8 cellular contexts compared by ENCODE assay signal in the genomic region with DNA sequence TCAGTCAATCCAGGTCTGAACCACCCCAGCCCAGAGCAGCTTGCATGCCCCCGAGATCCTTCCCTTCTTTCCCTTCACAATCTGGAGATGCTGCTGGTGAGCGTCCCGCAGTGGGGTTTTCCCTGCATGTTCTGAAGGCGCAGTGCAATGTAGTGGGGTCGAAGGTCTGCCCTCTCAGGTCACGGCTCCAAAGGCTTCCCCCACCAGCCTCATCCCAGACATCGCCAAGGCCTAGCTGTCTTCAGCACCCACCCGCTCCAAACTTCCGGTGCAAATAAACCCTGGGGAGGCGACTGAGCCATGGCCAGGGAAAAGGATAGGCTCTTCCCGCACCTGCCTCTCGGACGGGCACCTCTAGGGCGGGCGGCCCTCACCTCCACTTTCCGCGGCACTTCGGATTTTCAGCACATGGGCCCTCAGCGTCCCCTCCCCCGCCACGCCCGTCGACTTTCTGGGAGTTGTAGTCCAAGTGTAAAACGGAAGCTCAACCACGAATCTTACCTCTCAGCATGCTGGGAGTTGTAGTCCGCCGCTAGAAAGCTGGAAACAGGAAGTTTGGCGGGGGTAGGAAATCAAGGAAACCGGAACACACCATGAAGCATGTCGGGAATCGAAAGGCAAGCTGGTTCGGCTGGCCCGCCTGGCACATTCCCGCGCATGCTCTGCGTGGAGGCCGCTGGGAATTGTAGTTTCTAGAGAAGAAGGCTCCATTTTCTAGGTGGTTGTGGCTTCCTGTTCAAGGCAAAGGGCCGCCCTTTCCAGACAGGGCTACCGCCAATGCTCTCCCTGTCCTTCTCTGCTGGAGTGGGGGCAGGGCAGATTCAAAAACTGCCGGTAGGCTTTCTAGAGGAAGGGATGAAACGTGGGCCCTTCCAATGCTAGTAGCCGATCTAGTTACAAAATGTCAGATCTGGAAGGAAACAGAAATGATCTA.
DNase-seq lines count a peak whose midpoint lies in the region; ATAC-seq and TF ChIP-seq lines count a peak whose summit lies in the region.

A gene (minus strand): TSS at position 410 of the 934 bp plus-strand sequence. CDS start 2,384 bp downstream, outside the sequence.

- ATAC-seq in GM19035 (IDR thresholded peaks at IDR 0.05; ENCODE audit: unreplicated experiment) = peak; percentile 85
- peak; percentile 86 for ATAC-seq in HG03354 (IDR thresholded peaks at IDR 0.05; ENCODE audit: poor library complexity, severe bottlenecking, unreplicated experiment)
- peak; percentile 88 to 90 for ATAC-seq in activated CD4-positive, CD25-positive, alpha-beta regulatory T cell treated with anti-CD3 and anti-CD28 coated beads, Interleukin-2, amount 50 U/mL, for 24 hours

- DNase-seq in AG09319 (ENCODE audit: extremely low read depth, low read depth) (peak; percentile 98), NCI-H446 treated with DMSO at 0.1 percent for 48 hours (lab: John Stamatoyannopoulos, UW) (peak; percentile 100), cerebellar cortex (ENCODE audit: low spot score) (peak; percentile 100), iris pigment epithelial cell (ENCODE audit: low read depth) (peak; percentile 100)
- DNase-seq in stimulated activated CD4-positive, alpha-beta T cell treated with anti-CD3 and anti-CD28 coated beads, Interleukin-12 subunit alpha, Interleukin-12 subunit beta, amount 100 ng/mL, for 24 hours (ENCODE audit: low read depth in 2 of 2) = peak; percentile 92 to 94

- TF ChIP-seq CTCF in AG09319 (IDR thresholded peaks at IDR 0.05; ENCODE audit: low read depth, low read length) = no peak

Comparison
In these comparisons a context has a peak if more than half of its experiments do, and no peak if none do; other contexts are left out.
1. Peak in every context shown above with its lines: DNase-seq and ATAC-seq.